16 cellular contexts compared by ENCODE assay signal in the genomic region with DNA sequence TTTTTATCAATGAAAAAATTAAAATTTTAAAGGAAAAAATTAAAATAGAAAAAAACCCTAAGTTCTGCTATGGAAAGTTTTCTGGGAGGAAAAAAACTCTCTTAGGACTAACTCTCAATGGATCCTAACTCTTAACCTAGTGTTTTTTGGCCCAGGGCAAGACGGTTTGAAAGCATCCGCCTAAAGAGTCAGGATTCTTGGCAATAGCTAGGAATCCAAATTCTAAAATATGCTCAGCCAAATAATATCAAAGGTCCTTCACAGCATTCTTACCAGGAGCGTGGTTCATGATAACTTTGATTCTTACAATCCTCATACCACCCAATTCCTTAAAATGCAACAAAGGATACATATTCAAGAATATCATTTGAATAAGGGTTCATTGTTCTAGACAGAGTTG. TPM values are rescaled to one million over a fixed set of nuclear protein-coding genes. Genes with fewer than 3 reads are reported as not detected.
A peak's percentile ranks its signal among the peaks of the same experiment; 100 is the strongest.
DNase-seq lines count a peak whose midpoint lies in the region; ATAC-seq and TF ChIP-seq lines count a peak whose summit lies in the region.
"Had no signal": no experiment of that assay in that cellular context is flagged by ENCODE, and none has a peak within 500 bp of the region (broad histone marks: within the 10 kb centered on the region; RNA-seq: fewer than 3 reads in every experiment).

No MANE protein-coding gene starts in this region.

- H3K9me3 ChIP-seq in T-helper 17 cell (ENCODE audit: control insufficient read depth, low read length, poor library complexity, severe bottlenecking), result no peaks in the 10 kb centered on the region
- H3K9me3 ChIP-seq: BLaER1 treated with 17β-estradiol and CSF1 and Interleukin-3, amounts not matched to agents 10 nM and 100 nM; HAP-1 had no signal

- H3K4me3 Mint-ChIP-seq in chondrocyte (ENCODE audit: unreplicated experiment) (no peak overlapping the region), nephron (no peak overlapping the region), T-helper 17 cell (no peak overlapping the region)
- H3K4me3 Mint-ChIP-seq: B cell; CD8-positive, alpha-beta T cell had no signal

- TF ChIP-seq CTCF in chondrocyte (IDR thresholded peaks at IDR 0.05) (no peak), nephron (IDR thresholded peaks at IDR 0.05; ENCODE audit: unreplicated experiment in 3 of 3) (no peak)

- DNase-seq in chondrocyte (ENCODE audit: low spot score) (no peak), fibroblast of the conjunctiva (ENCODE audit: low read depth) (peak; percentile 47), NCI-H1417 (lab: John Stamatoyannopoulos, UW) (no peak), T-helper 17 cell (no peak)
- no peak for DNase-seq in stimulated activated naive CD4-positive, alpha-beta T cell (lab: John Stamatoyannopoulos, UW)
- DNase-seq: Calu3; CD8-positive, alpha-beta T cell; GF-D8; GM23248 had no signal

- no peak for ATAC-seq in GM21447 (IDR thresholded peaks at IDR 0.05; ENCODE audit: unreplicated experiment)
- ATAC-seq in T-helper 17 cell, result no peak
- ATAC-seq: CD8-positive, alpha-beta T cell had no signal

- H3K27me3 Mint-ChIP-seq in chondrocyte (ENCODE audit: low read depth), result no peaks in the 10 kb centered on the region
- no peaks in the 10 kb centered on the region for H3K27me3 Mint-ChIP-seq in nephron (ENCODE audit: low read depth)
- H3K27me3 Mint-ChIP-seq in T-helper 17 cell, result no peaks in the 10 kb centered on the region
- H3K27me3 Mint-ChIP-seq: B cell had no signal

- H3K27ac Mint-ChIP-seq in chondrocyte (ENCODE audit: unreplicated experiment), result peak overlapping the region; percentile 8
- peak overlapping the region in 2 of 3 experiments; percentile 71 to 99 for H3K27ac Mint-ChIP-seq in nephron
- H3K27ac Mint-ChIP-seq in T-helper 17 cell, result no peak overlapping the region
- H3K27ac Mint-ChIP-seq: B cell; CD8-positive, alpha-beta T cell had no signal

- H3K36me3 Mint-ChIP-seq in chondrocyte (ENCODE audit: low read depth) (peaks cover 8% of the 10 kb centered on the region), nephron (ENCODE audit: low read depth) (peaks cover 36% of the 10 kb centered on the region), T-helper 17 cell (ENCODE audit: low read depth) (peaks cover 5% of the 10 kb centered on the region)

- H3K4me1 Mint-ChIP-seq in chondrocyte (ENCODE audit: low read depth), result peaks cover 48% of the 10 kb centered on the region
- peaks cover 45% of the 10 kb centered on the region for H3K4me1 Mint-ChIP-seq in nephron
- H3K4me1 Mint-ChIP-seq in T-helper 17 cell, result no peaks in the 10 kb centered on the region
- H3K4me1 Mint-ChIP-seq: B cell had no signal

- no peaks in the 10 kb centered on the region for H3K9me3 Mint-ChIP-seq in chondrocyte (ENCODE audit: low read depth)
- no peaks in the 10 kb centered on the region for H3K9me3 Mint-ChIP-seq in nephron
- H3K9me3 Mint-ChIP-seq: CD8-positive, alpha-beta T cell had no signal

RNA-seq across cellular contexts. Expression of a gene that starts 21.2 kb away (rescaled TPM):
- 0.20 TPM in 1 of 3 replicates, not detected in the others for total RNA-seq in chondrocyte
- not detected for total RNA-seq in T-helper 17 cell
- total RNA-seq: B cell; Calu3; CD8-positive, alpha-beta T cell; GM23248; H4; HT1080 had no signal

RNA-seq across cellular contexts. Expression of a gene that starts 39.3 kb away (rescaled TPM):
- 10.3 to 13.9 TPM (median 10.4 TPM) in 3 replicates for total RNA-seq in chondrocyte
- 1 to 10 TPM; 3.2 to 6.0 TPM for total RNA-seq in T-helper 17 cell

RNA-seq across cellular contexts. Expression of a gene that starts 56.9 kb away (rescaled TPM):
- total RNA-seq in chondrocyte, result not detected in 3 replicates
- 10 to 100 TPM in 1 of 2 donors, 1 to 10 TPM in 1; 2.5 to 11.5 TPM for total RNA-seq in T-helper 17 cell
- total RNA-seq: B cell; Calu3; CD8-positive, alpha-beta T cell; GM23248; H4; HT1080 had no signal
